Comparison of ENCODE assay signal across 26 cellular contexts in the genomic region with DNA sequence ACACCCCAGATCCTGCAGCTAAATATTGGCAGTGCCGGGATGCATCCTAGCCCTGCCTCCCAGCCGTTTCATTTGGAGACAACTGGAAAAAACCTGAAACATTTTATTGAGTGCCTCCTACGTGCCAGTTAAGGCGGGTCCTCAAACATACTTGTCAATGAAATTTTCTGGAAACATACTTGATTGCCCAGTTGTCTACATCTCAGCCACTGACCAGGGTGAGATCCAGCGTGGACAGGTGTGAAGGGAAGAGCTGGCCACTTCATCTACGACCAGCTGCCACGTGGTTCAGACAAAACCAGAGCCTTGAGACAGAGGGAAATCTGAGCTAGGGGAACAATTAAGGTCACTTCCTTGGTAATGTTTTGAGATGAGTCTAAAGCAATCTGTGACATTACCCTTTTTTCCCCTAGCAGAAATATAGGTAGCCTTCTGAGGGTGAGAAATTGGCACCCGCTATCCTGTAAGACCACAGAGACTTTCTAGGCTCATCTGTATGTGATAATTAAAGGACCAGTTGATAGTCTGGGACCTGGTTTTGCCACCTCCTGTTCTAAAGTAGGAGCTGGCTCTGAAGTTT.
"Had no signal": no experiment of that assay in that cellular context is flagged by ENCODE, and none has a peak within 500 bp of the region (broad histone marks: within the 10 kb centered on the region; RNA-seq: fewer than 3 reads in every experiment).

No MANE protein-coding gene starts in this region.

- H3K27ac ChIP-seq: breast epithelium, esophagus squamous epithelium, heart right ventricle, lower lobe of right lung, parathyroid adenoma, psoas muscle, sigmoid colon had no signal

- ATAC-seq: activated CD4-positive, alpha-beta T cell treated with anti-CD3 and anti-CD28 coated beads for 36 hours; activated CD8-positive, alpha-beta memory T cell treated with anti-CD3 and anti-CD28 coated beads, Interleukin-2, amount 10 ng/mL, durations not matched to agents 7 days and 5 days; activated CD8-positive, alpha-beta T cell treated with anti-CD3 and anti-CD28 coated beads, Interleukin-2, amount 10 ng/mL, durations not matched to agents 7 days and 5 days; activated naive CD4-positive, alpha-beta T cell treated with anti-CD3 and anti-CD28 coated beads, Interleukin-2, amount 50 U/mL, for 72 hours; heart right ventricle; left lobe of liver; lower lobe of right lung; psoas muscle had no signal

- H3K36me3 ChIP-seq: breast epithelium, esophagus squamous epithelium, lower lobe of right lung, sigmoid colon had no signal

- H3K27me3 Mint-ChIP-seq: activated CD4-positive, alpha-beta T cell treated with anti-CD3 and anti-CD28 coated beads for 36 hours; central memory CD8-positive, alpha-beta T cell had no signal

- H3K27ac Mint-ChIP-seq: activated CD4-positive, alpha-beta T cell treated with anti-CD3 and anti-CD28 coated beads for 36 hours; activated CD8-positive, alpha-beta memory T cell treated with anti-CD3 and anti-CD28 coated beads, Interleukin-2, amount 10 ng/mL, durations not matched to agents 7 days and 5 days; activated CD8-positive, alpha-beta T cell treated with anti-CD3 and anti-CD28 coated beads, Interleukin-2, amount 10 ng/mL, durations not matched to agents 7 days and 5 days; activated naive CD4-positive, alpha-beta T cell treated with anti-CD3 and anti-CD28 coated beads, Interleukin-2, amount 50 U/mL, for 72 hours; activated T-helper 2 cell treated with anti-CD3 and anti-CD28 coated beads, Interferon-gamma antibody, Interleukin-2, Interleukin-4, amounts not matched to agents 10 μg/mL and 5 μg/mL and 100 μg/mL, durations not matched to agents 14 hours and 24 hours and 36 hours; nephron progenitor cell; T-helper 2 cell treated with Interferon-gamma antibody and Interleukin-4, amounts not matched to agents 5 μg/mL and 100 μg/mL, for 36 hours had no signal

- H3K4me3 Mint-ChIP-seq: activated CD4-positive, alpha-beta T cell treated with anti-CD3 and anti-CD28 coated beads for 36 hours; activated CD8-positive, alpha-beta memory T cell treated with anti-CD3 and anti-CD28 coated beads, Interleukin-2, amount 10 ng/mL, durations not matched to agents 7 days and 5 days; activated CD8-positive, alpha-beta T cell treated with anti-CD3 and anti-CD28 coated beads, Interleukin-2, amount 10 ng/mL, durations not matched to agents 7 days and 5 days; central memory CD8-positive, alpha-beta T cell; nephron progenitor cell; T-helper 2 cell treated with Interferon-gamma antibody and Interleukin-4, amounts not matched to agents 5 μg/mL and 100 μg/mL, for 36 hours had no signal

- H3K4me3 ChIP-seq: breast epithelium, esophagus squamous epithelium, heart right ventricle, lower lobe of right lung, psoas muscle, sigmoid colon had no signal

- H3K4me1 Mint-ChIP-seq: activated CD4-positive, alpha-beta T cell treated with anti-CD3 and anti-CD28 coated beads for 36 hours had no signal

- H3K4me1 ChIP-seq: breast epithelium, psoas muscle had no signal

- H3K36me3 Mint-ChIP-seq: activated CD8-positive, alpha-beta memory T cell treated with anti-CD3 and anti-CD28 coated beads, Interleukin-2, amount 10 ng/mL, durations not matched to agents 7 days and 5 days; activated naive CD4-positive, alpha-beta T cell treated with anti-CD3 and anti-CD28 coated beads, Interleukin-2, amount 50 U/mL, for 72 hours had no signal

- H3K9me3 Mint-ChIP-seq: activated naive CD4-positive, alpha-beta T cell treated with anti-CD3 and anti-CD28 coated beads, Interleukin-2, amount 50 U/mL, for 72 hours; activated T-helper 2 cell treated with anti-CD3 and anti-CD28 coated beads, Interferon-gamma antibody, Interleukin-2, Interleukin-4, amounts not matched to agents 10 μg/mL and 5 μg/mL and 100 μg/mL, durations not matched to agents 14 hours and 24 hours and 36 hours; central memory CD8-positive, alpha-beta T cell; nephron progenitor cell; T-helper 2 cell treated with Interferon-gamma antibody and Interleukin-4, amounts not matched to agents 5 μg/mL and 100 μg/mL, for 36 hours had no signal

- H3K9me3 ChIP-seq: breast epithelium, esophagus squamous epithelium, heart right ventricle, lower lobe of right lung, psoas muscle, sigmoid colon had no signal

- DNase-seq: activated CD4-positive, alpha-beta T cell treated with anti-CD3 and anti-CD28 coated beads for 36 hours; activated CD4-positive, CD25-positive, alpha-beta regulatory T cell; activated CD8-positive, alpha-beta memory T cell treated with anti-CD3 and anti-CD28 coated beads, Interleukin-2, amount 10 ng/mL, durations not matched to agents 7 days and 5 days; activated CD8-positive, alpha-beta T cell treated with anti-CD3 and anti-CD28 coated beads, Interleukin-2, amount 10 ng/mL, durations not matched to agents 7 days and 5 days; activated T-cell treated with anti-CD3 and anti-CD28 coated beads, Interleukin-2, amount 50 U/mL, for 48 hours; dermis blood vessel endothelial cell; effector CD4-positive, alpha-beta T cell; esophagus squamous epithelium; foreskin melanocyte; heart right ventricle; lower lobe of right lung; mesenchymal stem cell; nephron progenitor cell; psoas muscle; sigmoid colon; stimulated activated CD4-positive, alpha-beta T cell treated with anti-CD3 and anti-CD28 coated beads, Interleukin-15, amount 100 ng/mL, for 24 hours; stimulated activated CD4-positive, alpha-beta T cell treated with anti-CD3 and anti-CD28 coated beads, Interleukin-2, amount 100 ng/mL, for 24 hours; stimulated activated naive CD4-positive, alpha-beta T cell treated with Interleukin-2 at 50 U/mL for 16 hours; trophoblast cell had no signal

- H3K27me3 ChIP-seq: breast epithelium, esophagus squamous epithelium, heart right ventricle, sigmoid colon had no signal
